Comparison of ENCODE assay signal across 1 cellular context in the genomic region with DNA sequence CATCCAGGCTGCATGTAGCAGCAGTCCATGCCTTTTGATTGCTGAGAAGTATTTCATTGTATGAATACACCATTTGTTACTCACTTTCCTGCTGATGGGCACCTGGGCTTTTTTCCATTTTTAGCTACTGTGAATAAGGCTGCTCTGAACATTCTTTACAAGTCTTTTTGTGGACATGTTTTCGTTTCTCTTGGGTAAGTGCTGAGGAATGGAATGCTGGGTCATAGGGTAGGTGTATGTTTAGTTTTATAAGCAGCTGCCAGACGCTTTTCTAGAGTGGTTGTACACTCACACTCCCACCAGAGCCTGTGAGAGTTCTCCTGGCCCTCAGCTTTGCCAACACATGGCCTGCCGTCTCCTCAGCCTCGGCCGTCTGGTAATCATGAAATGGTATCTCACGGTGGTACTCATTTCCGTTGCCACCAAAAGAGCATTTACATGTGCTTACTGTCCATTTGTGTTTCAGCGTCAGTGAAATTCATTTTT.
TF ChIP-seq lines count a peak whose summit lies in the region.

No MANE protein-coding gene starts in this region.

TF ChIP-seq in K562, 482 proteins besides CTCF, POLR2A, EP300 and RAD21 (continued from another document):
- TF ChIP-seq, protein P1, sequence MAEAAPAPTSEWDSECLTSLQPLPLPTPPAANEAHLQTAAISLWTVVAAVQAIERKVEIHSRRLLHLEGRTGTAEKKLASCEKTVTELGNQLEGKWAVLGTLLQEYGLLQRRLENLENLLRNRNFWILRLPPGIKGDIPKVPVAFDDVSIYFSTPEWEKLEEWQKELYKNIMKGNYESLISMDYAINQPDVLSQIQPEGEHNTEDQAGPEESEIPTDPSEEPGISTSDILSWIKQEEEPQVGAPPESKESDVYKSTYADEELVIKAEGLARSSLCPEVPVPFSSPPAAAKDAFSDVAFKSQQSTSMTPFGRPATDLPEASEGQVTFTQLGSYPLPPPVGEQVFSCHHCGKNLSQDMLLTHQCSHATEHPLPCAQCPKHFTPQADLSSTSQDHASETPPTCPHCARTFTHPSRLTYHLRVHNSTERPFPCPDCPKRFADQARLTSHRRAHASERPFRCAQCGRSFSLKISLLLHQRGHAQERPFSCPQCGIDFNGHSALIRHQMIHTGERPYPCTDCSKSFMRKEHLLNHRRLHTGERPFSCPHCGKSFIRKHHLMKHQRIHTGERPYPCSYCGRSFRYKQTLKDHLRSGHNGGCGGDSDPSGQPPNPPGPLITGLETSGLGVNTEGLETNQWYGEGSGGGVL (CRISPR knock-in tag; IDR thresholded peaks at IDR 0.05) = no peak
- no peak for TF ChIP-seq HDAC3 (IDR thresholded peaks at IDR 0.05; ENCODE audit: borderline replicate concordance, partially characterized antibody)
- TF ChIP-seq NFYB (IDR thresholded peaks at IDR 0.05; ENCODE audit: extremely low read depth, insufficient read length) = no peak
- TF ChIP-seq, protein P2, sequence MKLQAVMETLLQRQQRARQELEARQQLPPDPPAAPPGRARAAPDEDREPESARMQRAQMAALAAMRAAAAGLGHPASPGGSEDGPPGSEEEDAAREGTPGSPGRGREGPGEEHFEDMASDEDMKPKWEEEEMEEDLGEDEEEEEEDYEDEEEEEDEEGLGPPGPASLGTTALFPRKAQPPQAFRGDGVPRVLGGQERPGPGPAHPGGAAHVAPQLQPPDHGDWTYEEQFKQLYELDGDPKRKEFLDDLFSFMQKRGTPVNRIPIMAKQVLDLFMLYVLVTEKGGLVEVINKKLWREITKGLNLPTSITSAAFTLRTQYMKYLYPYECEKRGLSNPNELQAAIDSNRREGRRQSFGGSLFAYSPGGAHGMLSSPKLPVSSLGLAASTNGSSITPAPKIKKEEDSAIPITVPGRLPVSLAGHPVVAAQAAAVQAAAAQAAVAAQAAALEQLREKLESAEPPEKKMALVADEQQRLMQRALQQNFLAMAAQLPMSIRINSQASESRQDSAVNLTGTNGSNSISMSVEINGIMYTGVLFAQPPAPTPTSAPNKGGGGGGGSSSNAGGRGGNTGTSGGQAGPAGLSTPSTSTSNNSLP (IDR thresholded peaks at IDR 0.05; ENCODE audit: borderline replicate concordance, low read depth, low read length) = no peak
- TF ChIP-seq LARP7 (IDR thresholded peaks at IDR 0.05) = no peak
